ENCODE assay signal across 8 cellular contexts in the genomic region with DNA sequence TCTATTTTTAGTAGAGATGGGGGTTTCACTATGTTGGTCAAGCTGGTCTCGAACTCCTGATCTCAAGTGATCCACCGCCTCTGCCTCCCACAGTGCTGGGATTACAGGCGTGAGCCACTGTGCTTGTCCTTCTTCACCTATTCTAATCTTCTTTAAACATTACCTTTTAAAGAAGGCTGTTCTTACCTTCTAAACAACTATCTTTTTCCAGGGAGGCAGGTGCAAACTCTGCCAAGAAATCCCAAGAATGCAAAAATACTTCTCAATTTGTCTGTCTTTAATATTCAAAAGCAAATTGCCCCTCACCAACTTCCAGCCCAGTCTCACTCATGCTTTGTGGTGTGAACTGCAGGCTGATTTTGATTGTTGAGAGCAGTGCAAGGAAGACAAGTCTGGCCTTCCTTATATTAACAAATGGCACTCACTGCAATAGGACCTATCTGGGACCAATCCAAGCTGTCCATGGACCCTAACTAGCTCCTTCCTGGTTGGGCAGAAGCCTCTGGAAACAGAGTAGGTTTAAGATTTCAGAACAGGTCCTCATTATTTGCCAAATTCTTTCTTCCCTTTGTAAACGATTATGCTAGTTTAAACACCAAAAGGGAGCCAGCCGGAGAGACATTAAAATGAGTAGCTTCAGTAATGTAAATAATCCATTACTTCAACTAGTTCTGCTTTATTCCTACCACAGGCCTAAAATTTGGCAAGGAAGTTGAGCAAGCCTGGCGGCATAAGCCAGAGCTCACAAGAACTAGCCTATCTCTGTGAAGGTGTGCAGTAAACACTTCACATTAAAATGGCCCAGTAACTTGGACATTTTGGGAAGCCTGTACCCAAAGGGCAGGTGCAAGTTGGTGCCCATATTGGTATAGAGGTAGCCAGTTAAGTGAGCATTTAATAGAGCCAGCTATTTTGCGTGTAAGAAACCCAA. TPM values are rescaled to one million over a fixed set of nuclear protein-coding genes. Genes with fewer than 3 reads are reported as not detected.
DNase-seq lines count a peak whose midpoint lies in the region; ATAC-seq and TF ChIP-seq lines count a peak whose summit lies in the region.

No MANE protein-coding gene starts in this region.

- H3K4me2 ChIP-seq in OCI-LY3 (ENCODE audit: low read length), result peak overlapping the region; percentile 90

- peaks cover 31% of the 10 kb centered on the region for H3K79me2 ChIP-seq in OCI-LY3 (ENCODE audit: low read length)

- DNase-seq in NCI-H82 (lab: John Stamatoyannopoulos, UW) (peak; percentile 31), NCI-H82 treated with DMSO at 0.1 percent for 48 hours (lab: John Stamatoyannopoulos, UW; ENCODE audit: unreplicated experiment) (no peak), cerebellar cortex (ENCODE audit: low spot score) (peak; percentile 24), mesothelial cell of epicardium (ENCODE audit: low spot score in 2 of 2, unreplicated experiment in 2 of 2) (no peak), COLO668 (lab: John Stamatoyannopoulos, UW; ENCODE audit: unreplicated experiment) (no peak), GM19238 (ENCODE audit: insufficient read length, low spot score) (no peak)

- peak overlapping the region; percentile 84 for H3K4me3 ChIP-seq in OCI-LY3 (ENCODE audit: low read length)

- peaks cover 13% of the 10 kb centered on the region for H3K36me3 ChIP-seq in OCI-LY3 (replicated peaks; ENCODE audit: low read depth, low read length)

- no peaks in the 10 kb centered on the region for H3K9me3 ChIP-seq in OCI-LY3 (ENCODE audit: insufficient read depth, low read length)

- no peak for ATAC-seq in HG03432 (IDR thresholded peaks at IDR 0.05; ENCODE audit: unreplicated experiment)

- peaks cover 15% of the 10 kb centered on the region for H3K4me1 Mint-ChIP-seq in mesothelial cell of epicardium

- H2AFZ ChIP-seq in OCI-LY3 (ENCODE audit: low read depth, low read length), result no peak overlapping the region

- peak overlapping the region; percentile 92 for H3K27ac ChIP-seq in OCI-LY3 (ENCODE audit: low read length)

- peak overlapping the region; percentile 96 for H3K27ac Mint-ChIP-seq in mesothelial cell of epicardium

- H3K4me1 ChIP-seq in OCI-LY3 (ENCODE audit: low read length), result peaks cover 13% of the 10 kb centered on the region

- peak overlapping the region; percentile 92 for H3K9ac ChIP-seq in OCI-LY3 (ENCODE audit: low read length)

- H3K9me3 Mint-ChIP-seq in mesothelial cell of epicardium, result no peaks in the 10 kb centered on the region

- H3K27me3 Mint-ChIP-seq in mesothelial cell of epicardium (ENCODE audit: low read depth), result no peaks in the 10 kb centered on the region

- H4K20me1 ChIP-seq in OCI-LY3 (ENCODE audit: insufficient read depth, low read length), result no peaks in the 10 kb centered on the region

- H3K36me3 Mint-ChIP-seq in mesothelial cell of epicardium, result peaks cover 8% of the 10 kb centered on the region

- no peaks in the 10 kb centered on the region for H3K27me3 ChIP-seq in OCI-LY3 (ENCODE audit: low read depth, low read length)

- peak overlapping the region; percentile 99 for H3K4me3 Mint-ChIP-seq in mesothelial cell of epicardium

- TF ChIP-seq CTCF in OCI-LY3 (IDR thresholded peaks at IDR 0.05; ENCODE audit: low read depth, low read length) (no peak), mesothelial cell of epicardium (IDR thresholded peaks at IDR 0.05; ENCODE audit: unreplicated experiment) (no peak)

RNA-seq across cellular contexts. Expression of gene SCAND1, which starts 1.6 kb away (rescaled TPM):
- total RNA-seq in mesothelial cell of epicardium, result 59.2 to 65.9 TPM (median 61.3 TPM) in 3 replicates

RNA-seq across cellular contexts. Expression of gene CNBD2, which starts 15.6 kb away (rescaled TPM):
- 3.5 to 4.7 TPM (median 3.7 TPM) in 3 replicates for total RNA-seq in mesothelial cell of epicardium

Comparison
In these comparisons a context has a peak if more than half of its experiments do, and no peak if none do; other contexts are left out.
1. DNase-seq: peak in NCI-H82 (single experiment) and cerebellar cortex (single experiment); none in NCI-H82 treated with DMSO at 0.1 percent for 48 hours (single experiment), mesothelial cell of epicardium (0 of 2), COLO668 (single experiment) and GM19238 (single experiment).